In the genomic region with DNA sequence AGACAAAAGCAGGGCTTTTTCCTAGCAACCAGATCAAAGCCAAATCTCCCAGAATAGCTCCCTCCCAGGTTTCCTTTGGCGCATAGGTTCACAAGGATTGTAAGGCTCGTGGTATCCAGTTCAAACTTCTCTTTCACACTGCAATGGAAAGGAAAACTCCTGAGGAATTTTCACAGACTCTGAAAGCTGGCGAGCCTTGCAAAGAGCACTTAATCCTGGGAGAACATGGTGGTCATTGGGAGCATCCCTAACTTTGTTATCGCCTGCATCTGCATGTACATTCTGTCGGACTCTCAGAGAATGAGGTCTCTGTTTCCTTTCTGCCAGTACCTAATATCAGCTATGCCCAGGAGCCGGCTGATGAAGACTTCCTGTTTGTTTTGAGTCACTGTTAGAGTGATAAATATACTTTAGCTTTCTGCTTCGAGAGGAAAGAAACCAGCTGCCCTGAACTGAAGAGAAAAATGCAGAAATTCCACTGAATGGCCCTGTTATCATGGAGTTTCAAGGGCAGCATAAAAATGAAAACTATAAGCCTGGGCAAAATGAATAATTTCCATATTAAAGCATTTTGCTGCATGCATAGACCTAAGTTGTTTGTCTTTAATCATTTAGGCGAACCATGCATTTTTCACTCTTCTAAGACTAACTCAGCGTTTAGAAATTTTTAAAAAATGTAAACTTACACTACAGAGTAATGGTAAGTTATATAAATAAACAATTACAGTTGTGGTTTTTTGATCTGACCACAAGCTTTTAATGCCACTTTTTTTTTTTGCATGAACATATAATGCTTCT, we compare ENCODE assay signal across 8 cellular contexts.
DNase-seq lines count a peak whose midpoint lies in the region; ATAC-seq, FAIRE-seq and TF ChIP-seq lines count a peak whose summit lies in the region.

No MANE protein-coding gene starts in this region.

- CTCF ChIA-PET in GM12878 (lab: Yijun Ruan, JAX) = interaction anchor here (1.1 kb wide), 1 partner anchor 16 kb away, joined by 3 read pairs; no protein-coding TSS in a partner anchor

- POLR2A ChIA-PET in GM12878 (lab: Charles Lee) = no interaction called here

- no peaks in the 10 kb centered on the region for H3K9me2 ChIP-seq in MM.1S (replicated peaks; ENCODE audit: insufficient read depth, low read length)

- H3K36me3 ChIP-seq in MG63 (no peaks in the 10 kb centered on the region), GM12878 (ENCODE audit: control insufficient read depth in 2 of 2, insufficient read depth in 2 of 2, low read length in 1 of 2) (no peaks in the 10 kb centered on the region), MM.1S (replicated peaks; ENCODE audit: insufficient read depth, low read length) (no peaks in the 10 kb centered on the region)

- TF ChIP-seq POLR2A in GM12878 (IDR thresholded peaks at IDR 0.05; ENCODE audit: low read depth, low read length) = no peak
- no peak for TF ChIP-seq POLR2A in GM12892 (IDR thresholded peaks at IDR 0.05; ENCODE audit: low read depth, low read length)

- FAIRE-seq in GM12878 (lab: Jason Lieb, UNC) (no peak), GM12892 (lab: Jason Lieb, UNC) (no peak)

- H3K27ac ChIP-seq in GM12878 (ENCODE audit: control insufficient read depth, insufficient read depth) = no peak overlapping the region
- H3K27ac ChIP-seq in MM.1S (ENCODE audit: low read length) = no peak overlapping the region

- TF ChIP-seq CTCF in GM10266 (IDR thresholded peaks at IDR 0.05; ENCODE audit: control insufficient read depth, insufficient read depth, low read depth, missing control alignments) (no peak), GM12878 (IDR thresholded peaks at IDR 0.05 in 2 of 3, conservative IDR thresholded peaks at IDR 0.05 in 1 of 3; ENCODE audit: control insufficient read depth in 2 of 3, extremely low read depth in 1 of 3, insufficient read depth in 1 of 3, low read depth in 3 of 3, low read length in 3 of 3) (no peak), MM.1S (IDR thresholded peaks at IDR 0.05; ENCODE audit: low read length) (no peak)

- H3K4me1 ChIP-seq in GM12878 (ENCODE audit: control insufficient read depth, insufficient read depth, low read length) (peaks cover 7% of the 10 kb centered on the region; the same call in 1 of the 2 replicates), MM.1S (ENCODE audit: low read length) (no peaks in the 10 kb centered on the region)

- H2AFZ ChIP-seq in GM12878 (ENCODE audit: control insufficient read depth, low read depth, low read length) = no peak overlapping the region
- no peak overlapping the region for H2AFZ ChIP-seq in MM.1S (ENCODE audit: low read length)

- H3K9me3 ChIP-seq in MG63 = peaks cover 10% of the 10 kb centered on the region
- H3K9me3 ChIP-seq in GM12878 (replicated peaks; ENCODE audit: control insufficient read depth, insufficient read depth, low read length) = no peaks in the 10 kb centered on the region
- H3K9me3 ChIP-seq in MM.1S (replicated peaks; ENCODE audit: insufficient read depth, low read length) = no peaks in the 10 kb centered on the region

- TF ChIP-seq RAD21 in GM12878 (IDR thresholded peaks at IDR 0.05; ENCODE audit: insufficient read depth, low read depth, low read length) = no peak

- peak; percentile 79 for ATAC-seq in GM12878

- peak; percentile 10 for DNase-seq in GM10266 (ENCODE audit: extremely low spot score)
- peak; percentile 87 for DNase-seq in H4 (ENCODE audit: low spot score)
- DNase-seq in MG63 = peak; percentile 55
- no peak for DNase-seq in GM12878 (ENCODE audit: low read depth, low spot score)
- DNase-seq in midbrain (lab: John Stamatoyannopoulos, UW) = peak; percentile 25
- DNase-seq in stimulated activated CD4-positive, alpha-beta T cell treated with anti-CD3 and anti-CD28 coated beads, Interleukin-4, amount 100 ng/mL, for 24 hours = no peak
- DNase-seq in MM.1S = no peak
- DNase-seq in GM12892 (ENCODE audit: insufficient read length) = no peak

- SMC1A ChIA-PET in GM12878 (lab: Charles Lee; ENCODE audit: uncharacterized antibody, unreplicated experiment) = interaction anchor here (1.2 to 2.5 kb wide), 2 partner anchors 12 to 35 kb away, joined by 4 to 10 read pairs; no protein-coding TSS in a partner anchor

- WGBS in GM12878 (ENCODE audit: insufficient coverage, insufficient replicate concordance, low lambda C conversion rate, missing lambda C conversion rate) = 37% methylated on average over 9 of the region's 9 CpGs

- RAD21 ChIA-PET in GM12878 (lab: Charles Lee; ENCODE audit: unreplicated experiment) = no interaction called here

- no peaks in the 10 kb centered on the region for H3K27me3 ChIP-seq in MG63
- H3K27me3 ChIP-seq in GM12878 (replicated peaks in 1 of 2; ENCODE audit: control insufficient read depth in 2 of 2, insufficient read depth in 2 of 2, low read length in 1 of 2) = peaks cover 0 to 8% of the 10 kb centered on the region in 2 experiments; a peak in 1 of 4 replicates
- no peaks in the 10 kb centered on the region for H3K27me3 ChIP-seq in MM.1S (replicated peaks; ENCODE audit: insufficient read depth, low read length)

- H4K20me1 ChIP-seq in GM12878 (ENCODE audit: control insufficient read depth, insufficient read depth) (no peaks in the 10 kb centered on the region), MM.1S (ENCODE audit: insufficient read depth, low read length) (no peaks in the 10 kb centered on the region)

- intact Hi-C loops in GM12878 (cut with micrococcal nuclease; ENCODE audit: unreplicated experiment) = no loop called here

- H3K4me2 ChIP-seq in GM12878 (ENCODE audit: control insufficient read depth, insufficient read depth) = peak overlapping the region; percentile 7; the same call in 1 of the 2 replicates
- no peak overlapping the region for H3K4me2 ChIP-seq in MM.1S (ENCODE audit: low read depth, low read length)

- no peaks in the 10 kb centered on the region for H3F3A ChIP-seq in MM.1S (ENCODE audit: insufficient read depth, low read length)

- BruUV-seq in GM12878 (replicated peaks; lab: Mats Ljungman, UMichigan) = no TSS peak

- H3K4me3 ChIP-seq in MG63 (peak overlapping the region; percentile 2; the same call in 1 of the 2 replicates), GM12878 (0 out of 2 replicates have a peak overlapping the region, but pooled peaks have one; percentile 14), MM.1S (ENCODE audit: low read length) (no peak overlapping the region)

- no peaks in the 10 kb centered on the region for H3K79me2 ChIP-seq in GM12878 (ENCODE audit: control insufficient read depth, insufficient read depth, low read length)
- H3K79me2 ChIP-seq in MM.1S (ENCODE audit: low read length) = no peaks in the 10 kb centered on the region

- no peak overlapping the region for H3K9ac ChIP-seq in GM12878 (ENCODE audit: control insufficient read depth, insufficient read depth, low read length)
- H3K9ac ChIP-seq in MM.1S (ENCODE audit: low read length) = no peak overlapping the region

- no peak for TF ChIP-seq EP300 in GM12878 (IDR thresholded peaks at IDR 0.05; ENCODE audit: borderline replicate concordance in 1 of 2, control insufficient read depth in 1 of 2, low read depth in 2 of 2, low read length in 2 of 2)

- in situ Hi-C loops in GM12878 (cut with MboI) = no loop called here

TF ChIP-seq in GM12878, 131 proteins besides CTCF, POLR2A, EP300 and RAD21 (continues in another document):
- TF ChIP-seq MEF2B (IDR thresholded peaks at IDR 0.05; ENCODE audit: partially characterized antibody, poor library complexity, severe bottlenecking) (no peak), SP1 (IDR thresholded peaks at IDR 0.05; ENCODE audit: low read depth, low read length) (no peak), MTA2 (IDR thresholded peaks at IDR 0.05; ENCODE audit: low read depth) (no peak), CHD4 (IDR thresholded peaks at IDR 0.05) (no peak), NR2C2 (IDR thresholded peaks at IDR 0.05; ENCODE audit: borderline replicate concordance, control insufficient read depth, insufficient read length, low read depth) (no peak), WRNIP1 (IDR thresholded peaks at IDR 0.05; ENCODE audit: borderline replicate concordance, low read depth, low read length) (no peak), ETV6 (conservative IDR thresholded peaks at IDR 0.05 in 1 of 2, IDR thresholded peaks at IDR 0.05 in 1 of 2; ENCODE audit: borderline replicate concordance in 1 of 2, low read depth in 1 of 2) (peak in 1 of 2 experiments; percentile 31; a peak in 1 of 4 replicates), EED (IDR thresholded peaks at IDR 0.05; ENCODE audit: low read depth) (no peak), SPI1 (IDR thresholded peaks at IDR 0.05; ENCODE audit: borderline replicate concordance, insufficient read depth, low read depth, low read length) (peak; percentile 25; the same call in 1 of the 2 replicates), JUND (IDR thresholded peaks at IDR 0.05; ENCODE audit: low read depth, low read length) (no peak)
- TF ChIP-seq, protein P1, sequence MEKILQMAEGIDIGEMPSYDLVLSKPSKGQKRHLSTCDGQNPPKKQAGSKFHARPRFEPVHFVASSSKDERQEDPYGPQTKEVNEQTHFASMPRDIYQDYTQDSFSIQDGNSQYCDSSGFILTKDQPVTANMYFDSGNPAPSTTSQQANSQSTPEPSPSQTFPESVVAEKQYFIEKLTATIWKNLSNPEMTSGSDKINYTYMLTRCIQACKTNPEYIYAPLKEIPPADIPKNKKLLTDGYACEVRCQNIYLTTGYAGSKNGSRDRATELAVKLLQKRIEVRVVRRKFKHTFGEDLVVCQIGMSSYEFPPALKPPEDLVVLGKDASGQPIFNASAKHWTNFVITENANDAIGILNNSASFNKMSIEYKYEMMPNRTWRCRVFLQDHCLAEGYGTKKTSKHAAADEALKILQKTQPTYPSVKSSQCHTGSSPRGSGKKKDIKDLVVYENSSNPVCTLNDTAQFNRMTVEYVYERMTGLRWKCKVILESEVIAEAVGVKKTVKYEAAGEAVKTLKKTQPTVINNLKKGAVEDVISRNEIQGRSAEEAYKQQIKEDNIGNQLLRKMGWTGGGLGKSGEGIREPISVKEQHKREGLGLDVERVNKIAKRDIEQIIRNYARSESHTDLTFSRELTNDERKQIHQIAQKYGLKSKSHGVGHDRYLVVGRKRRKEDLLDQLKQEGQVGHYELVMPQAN (conservative IDR thresholded peaks at IDR 0.05) = no peak
- TF ChIP-seq, protein P2, sequence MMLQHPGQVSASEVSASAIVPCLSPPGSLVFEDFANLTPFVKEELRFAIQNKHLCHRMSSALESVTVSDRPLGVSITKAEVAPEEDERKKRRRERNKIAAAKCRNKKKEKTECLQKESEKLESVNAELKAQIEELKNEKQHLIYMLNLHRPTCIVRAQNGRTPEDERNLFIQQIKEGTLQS (IDR thresholded peaks at IDR 0.05; ENCODE audit: borderline replicate concordance, extremely low read depth, low read depth, low read length) = no peak

Comparison
In these comparisons a context has a peak if more than half of its experiments do, and no peak if none do; other contexts are left out.
1. DNase-seq: peak in GM10266 (single experiment), H4 (single experiment), MG63 (single experiment) and midbrain (single experiment); none in GM12878 (single experiment), stimulated activated CD4-positive, alpha-beta T cell treated with anti-CD3 and anti-CD28 coated beads, Interleukin-4, amount 100 ng/mL, for 24 hours (single experiment), MM.1S (single experiment) and GM12892 (single experiment).